In genomic region chr18:44185981-44186380, GRCh38 we compare ENCODE assay signal across 18 cellular contexts.
A peak's percentile ranks its signal among the peaks of the same experiment; 100 is the strongest.
DNase-seq lines count a peak whose midpoint lies in the region; ATAC-seq and TF ChIP-seq lines count a peak whose summit lies in the region.
"Had no signal": no experiment of that assay in that cellular context is flagged by ENCODE, and none has a peak within 500 bp of the region (broad histone marks: within the 10 kb centered on the region; RNA-seq: fewer than 3 reads in every experiment).

No MANE protein-coding gene starts in this region.

- TF ChIP-seq CTCF in A673 (conservative IDR thresholded peaks at IDR 0.05; ENCODE audit: low read depth, low read length) = no peak

- H3K4me3 Mint-ChIP-seq in activated CD4-positive, alpha-beta T cell treated with anti-CD3 and anti-CD28 coated beads for 36 hours = no peak overlapping the region
- H3K4me3 Mint-ChIP-seq: CD4-positive, alpha-beta T cell had no signal

- H3K4me1 Mint-ChIP-seq in activated CD4-positive, alpha-beta T cell treated with anti-CD3 and anti-CD28 coated beads for 36 hours = no peaks in the 10 kb centered on the region

- H3K27ac Mint-ChIP-seq in activated CD4-positive, alpha-beta T cell treated with anti-CD3 and anti-CD28 coated beads for 36 hours = no peak overlapping the region
- H3K27ac Mint-ChIP-seq: CD4-positive, alpha-beta T cell had no signal

- no peaks in the 10 kb centered on the region for H3K27me3 ChIP-seq in A673 (replicated peaks; ENCODE audit: insufficient read depth, low read depth, low read length, poor library complexity)

- H3K36me3 ChIP-seq in A673 (ENCODE audit: insufficient read depth, low read length, poor library complexity, severe bottlenecking) = no peaks in the 10 kb centered on the region

- POLR2A ChIA-PET in A673 (lab: Charles Lee; ENCODE audit: low non-redundant PET) = interaction anchor here (0.6 kb wide), 1 partner anchor 68 kb away, joined by 10 read pairs; no protein-coding TSS in a partner anchor
- POLR2A ChIA-PET in activated CD4-positive, alpha-beta T cell treated with anti-CD3 and anti-CD28 coated beads for 36 hours (lab: Charles Lee) = no interaction called here

- H3K9me3 ChIP-seq in A673 (ENCODE audit: low read depth, low read length, poor library complexity, severe bottlenecking) = no peaks in the 10 kb centered on the region

- BruUV-seq in A673 (replicated peaks; lab: Mats Ljungman, UMichigan) = no TSS peak

- CTCF ChIA-PET in A673 (lab: Charles Lee) = no interaction called here
- CTCF ChIA-PET in activated CD4-positive, alpha-beta T cell treated with anti-CD3 and anti-CD28 coated beads for 36 hours (lab: Charles Lee) = no interaction called here

- no peak for ATAC-seq in activated CD4-positive, alpha-beta T cell treated with anti-CD3 and anti-CD28 coated beads for 36 hours
- ATAC-seq in GM18873 (IDR thresholded peaks at IDR 0.05; ENCODE audit: low FRiP score, unreplicated experiment) = no peak
- ATAC-seq: PC-3 had no signal

- H3K4me3 ChIP-seq in A673 (ENCODE audit: low read depth, low read length, poor library complexity, severe bottlenecking) = no peak overlapping the region

- no peak overlapping the region for H3K27ac ChIP-seq in A673 (ENCODE audit: low read depth, low read length, poor library complexity, severe bottlenecking)

- no peaks in the 10 kb centered on the region for H3K36me3 Mint-ChIP-seq in activated CD4-positive, alpha-beta T cell treated with anti-CD3 and anti-CD28 coated beads for 36 hours (ENCODE audit: low read depth)

- H3K4me1 ChIP-seq in A673 (ENCODE audit: insufficient read depth, low read length, poor library complexity, severe bottlenecking) = no peaks in the 10 kb centered on the region

- peak; percentile 3 for DNase-seq in A673 (ENCODE audit: low spot score)
- peak; percentile 40 for DNase-seq in amniotic epithelial cell (ENCODE audit: low read depth)
- DNase-seq in dedifferentiated amniotic fluid mesenchymal stem cell (ENCODE audit: extremely low spot score) = peak; percentile 22
- peak; percentile 62 for DNase-seq in non-pigmented ciliary epithelial cell (ENCODE audit: low read depth)
- DNase-seq in activated CD4-positive, alpha-beta T cell treated with anti-CD3 and anti-CD28 coated beads for 36 hours = no peak
- DNase-seq in NCI-H1105 treated with DMSO at 0.1 percent for 48 hours (lab: John Stamatoyannopoulos, UW) = no peak
- DNase-seq in activated CD8-positive, alpha-beta memory T cell treated with anti-CD3 and anti-CD28 coated beads, Interleukin-2, amount 50 U/mL, for 4 hours = no peak
- DNase-seq: CD4-positive, alpha-beta T cell; DMS153; GF-D8; NCI-H1092 treated with DMSO at 0.1 percent for 48 hours; NCI-H1694 treated with DMSO at 0.1 percent for 48 hours; NCI-H345; NCI-H526; PC-3; RPMI8226; SHP77 treated with DMSO at 0.1 percent for 48 hours had no signal

- intact Hi-C loops in A673 (cut with micrococcal nuclease; ENCODE audit: unreplicated experiment) = no loop called here
- intact Hi-C loops in activated CD4-positive, alpha-beta T cell treated with anti-CD3 and anti-CD28 coated beads for 36 hours (cut with DNase I, micrococcal nuclease) = no loop called here

- H3K9me3 Mint-ChIP-seq in activated CD4-positive, alpha-beta T cell treated with anti-CD3 and anti-CD28 coated beads for 36 hours (ENCODE audit: low read depth) = peaks cover 2% of the 10 kb centered on the region

- no peaks in the 10 kb centered on the region for H3K27me3 Mint-ChIP-seq in activated CD4-positive, alpha-beta T cell treated with anti-CD3 and anti-CD28 coated beads for 36 hours
- H3K27me3 Mint-ChIP-seq: CD4-positive, alpha-beta T cell had no signal

Comparison
In these comparisons a context has a peak if more than half of its experiments do, and no peak if none do; other contexts are left out.
1. DNase-seq: peak in A673 (single experiment), amniotic epithelial cell (single experiment), dedifferentiated amniotic fluid mesenchymal stem cell (single experiment) and non-pigmented ciliary epithelial cell (single experiment); none in activated CD4-positive, alpha-beta T cell treated with anti-CD3 and anti-CD28 coated beads for 36 hours (single experiment), NCI-H1105 treated with DMSO at 0.1 percent for 48 hours (single experiment) and activated CD8-positive, alpha-beta memory T cell treated with anti-CD3 and anti-CD28 coated beads, Interleukin-2, amount 50 U/mL, for 4 hours (single experiment).